In the genomic region with DNA sequence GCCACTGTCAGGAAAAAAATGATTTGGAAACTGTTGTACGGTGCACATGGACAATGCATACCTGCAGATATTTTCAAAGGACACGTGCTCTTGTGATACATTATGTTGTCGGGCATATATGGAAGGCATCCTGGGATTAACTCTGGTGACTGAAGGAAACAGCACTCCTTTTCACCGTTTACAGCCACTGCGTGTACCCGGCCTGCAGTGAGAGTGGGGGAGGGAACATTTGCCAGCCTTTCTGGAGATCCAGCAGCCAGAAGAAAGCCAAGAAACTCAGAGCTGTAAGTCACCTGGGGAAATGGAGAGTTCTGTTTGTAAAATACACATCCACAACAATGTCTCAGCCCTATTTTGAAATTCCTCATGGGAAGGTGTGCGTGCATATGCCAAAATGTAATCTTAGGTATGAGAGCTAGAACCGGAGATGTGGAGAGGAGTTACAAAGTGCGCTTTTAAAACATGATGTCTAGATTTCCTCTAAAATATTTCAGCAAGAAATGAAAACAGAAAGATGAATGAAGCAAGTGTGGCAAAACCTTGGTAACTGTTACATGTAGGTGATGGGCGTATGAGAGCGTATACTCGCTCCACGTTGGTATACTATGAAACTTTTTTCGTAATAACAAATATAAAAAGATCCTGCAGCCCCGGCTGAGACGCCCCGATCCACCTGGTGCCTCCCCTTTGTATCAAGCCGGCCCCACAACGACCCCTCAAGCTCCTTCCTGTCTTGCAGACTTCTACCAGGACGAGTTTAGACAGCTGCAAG, we compare ENCODE assay signal across 15 cellular contexts. TPM values are rescaled to one million over a fixed set of nuclear protein-coding genes. Genes with fewer than 3 reads are reported as not detected.
DNase-seq lines count a peak whose midpoint lies in the region; ATAC-seq and TF ChIP-seq lines count a peak whose summit lies in the region.
"Had no signal": no experiment of that assay in that cellular context is flagged by ENCODE, and none has a peak within 500 bp of the region (broad histone marks: within the 10 kb centered on the region; RNA-seq: fewer than 3 reads in every experiment).

No MANE protein-coding gene starts in this region.

- H2AK5ac ChIP-seq in H9 (ENCODE audit: insufficient read length, low read length) = no peak overlapping the region

- peak overlapping the region; percentile 26 for H3K27ac Mint-ChIP-seq in activated CD8-positive, alpha-beta T cell treated with anti-CD3 and anti-CD28 coated beads, Interleukin-2, amount 10 ng/mL, durations not matched to agents 7 days and 5 days
- H3K27ac Mint-ChIP-seq in activated CD8-positive, alpha-beta T cell treated with anti-CD3 and anti-CD28 coated beads for 36 hours = no peak overlapping the region
- H3K27ac Mint-ChIP-seq in H9 (no peak overlapping the region), endodermal cell (no peak overlapping the region), osteocyte (ENCODE audit: unreplicated experiment) (no peak overlapping the region)

- no peak overlapping the region for H2BK20ac ChIP-seq in H9 (ENCODE audit: low read depth, low read length, poor library complexity, severe bottlenecking)

- no peak overlapping the region for H3K14ac ChIP-seq in H9 (ENCODE audit: insufficient read depth, low read length)

- H3K56ac ChIP-seq in H9 (ENCODE audit: insufficient read length, low read depth, low read length) = no peak overlapping the region

- no peak for DNase-seq in activated CD8-positive, alpha-beta T cell treated with anti-CD3 and anti-CD28 coated beads, Interleukin-2, amount 10 ng/mL, durations not matched to agents 7 days and 5 days
- no peak for DNase-seq in activated CD8-positive, alpha-beta T cell treated with anti-CD3 and anti-CD28 coated beads for 36 hours
- DNase-seq in H9 = no peak
- no peak for DNase-seq in endodermal cell
- DNase-seq in osteocyte (ENCODE audit: extremely low spot score, unreplicated experiment) = peak; percentile 40
- DNase-seq in NCI-H226 = no peak
- no peak for DNase-seq in GOT3 (lab: John Stamatoyannopoulos, UW)
- DNase-seq in testis = no peak
- DNase-seq: colonic mucosa, IMR-90, NCI-H446 treated with DMSO at 0.1 percent for 48 hours, PC-3 had no signal

- H3K27me3 Mint-ChIP-seq in activated CD8-positive, alpha-beta T cell treated with anti-CD3 and anti-CD28 coated beads, Interleukin-2, amount 10 ng/mL, durations not matched to agents 7 days and 5 days (ENCODE audit: low read depth) = peaks cover 69% of the 10 kb centered on the region
- peaks cover 68% of the 10 kb centered on the region for H3K27me3 Mint-ChIP-seq in activated CD8-positive, alpha-beta T cell treated with anti-CD3 and anti-CD28 coated beads for 36 hours
- peaks cover 99% of the 10 kb centered on the region for H3K27me3 Mint-ChIP-seq in H9 (ENCODE audit: low read depth)
- peaks cover 99% of the 10 kb centered on the region for H3K27me3 Mint-ChIP-seq in endodermal cell (ENCODE audit: insufficient read depth)
- peaks cover 78% of the 10 kb centered on the region for H3K27me3 Mint-ChIP-seq in osteocyte (ENCODE audit: unreplicated experiment)

- peak overlapping the region; percentile 27 for H3K4me3 Mint-ChIP-seq in activated CD8-positive, alpha-beta T cell treated with anti-CD3 and anti-CD28 coated beads, Interleukin-2, amount 10 ng/mL, durations not matched to agents 7 days and 5 days
- no peak overlapping the region for H3K4me3 Mint-ChIP-seq in activated CD8-positive, alpha-beta T cell treated with anti-CD3 and anti-CD28 coated beads for 36 hours
- peak overlapping the region in 1 of 2 experiments; percentile 72; a peak in 3 of 5 replicates for H3K4me3 Mint-ChIP-seq in H9
- H3K4me3 Mint-ChIP-seq in endodermal cell = peak overlapping the region; percentile 44
- H3K4me3 Mint-ChIP-seq in osteocyte (ENCODE audit: unreplicated experiment) = peak overlapping the region; percentile 11

- POLR2A ChIA-PET in activated CD8-positive, alpha-beta T cell treated with anti-CD3 and anti-CD28 coated beads, Interleukin-2, amount 10 ng/mL, durations not matched to agents 7 days and 5 days (lab: Charles Lee) = no interaction called here
- POLR2A ChIA-PET in activated CD8-positive, alpha-beta T cell treated with anti-CD3 and anti-CD28 coated beads for 36 hours (lab: Charles Lee) = interaction anchor here (0.7 kb wide), 1 partner anchor 48 kb away, joined by 3 read pairs; no protein-coding TSS in a partner anchor

- H2AFZ ChIP-seq in H9 (ENCODE audit: low read length) = no peak overlapping the region

- H3K27me3 ChIP-seq in H9 (ENCODE audit: insufficient read depth, low read length) = peaks cover 84% of the 10 kb centered on the region
- peaks cover 100% of the 10 kb centered on the region for H3K27me3 ChIP-seq in endodermal cell (ENCODE audit: control insufficient read depth, insufficient read depth, low read length, poor library complexity, severe bottlenecking)
- H3K27me3 ChIP-seq in testis = no peaks in the 10 kb centered on the region

- ATAC-seq in activated CD8-positive, alpha-beta T cell treated with anti-CD3 and anti-CD28 coated beads, Interleukin-2, amount 10 ng/mL, durations not matched to agents 7 days and 5 days = no peak
- no peak for ATAC-seq in activated CD8-positive, alpha-beta T cell treated with anti-CD3 and anti-CD28 coated beads for 36 hours

- H3K4me1 Mint-ChIP-seq in activated CD8-positive, alpha-beta T cell treated with anti-CD3 and anti-CD28 coated beads, Interleukin-2, amount 10 ng/mL, durations not matched to agents 7 days and 5 days (ENCODE audit: low read depth) = peaks cover 27% of the 10 kb centered on the region
- peaks cover 28% of the 10 kb centered on the region for H3K4me1 Mint-ChIP-seq in activated CD8-positive, alpha-beta T cell treated with anti-CD3 and anti-CD28 coated beads for 36 hours (ENCODE audit: low read depth)
- peaks cover 23 to 30% of the 10 kb centered on the region in 2 experiments for H3K4me1 Mint-ChIP-seq in H9
- H3K4me1 Mint-ChIP-seq in endodermal cell = peaks cover 14% of the 10 kb centered on the region
- peaks cover 22% of the 10 kb centered on the region for H3K4me1 Mint-ChIP-seq in osteocyte (ENCODE audit: unreplicated experiment)

- no peak for TF ChIP-seq CTCF in activated CD8-positive, alpha-beta T cell treated with anti-CD3 and anti-CD28 coated beads for 36 hours (IDR thresholded peaks at IDR 0.05)
- TF ChIP-seq CTCF in H9 (conservative IDR thresholded peaks at IDR 0.05) (no peak), endodermal cell (conservative IDR thresholded peaks at IDR 0.05) (no peak), osteocyte (IDR thresholded peaks at IDR 0.05) (no peak), testis (IDR thresholded peaks at IDR 0.05) (no peak)

- H3K27ac ChIP-seq in H9 (ENCODE audit: insufficient read length, low read depth, low read length) (no peak overlapping the region), endodermal cell (ENCODE audit: low read depth, low read length) (no peak overlapping the region), testis (no peak overlapping the region)
- H3K27ac ChIP-seq: colonic mucosa, ovary had no signal

- peaks cover 12% of the 10 kb centered on the region for H3K23me2 ChIP-seq in H9 (ENCODE audit: insufficient read length, low read depth, low read length, poor library complexity, severe bottlenecking)

- H3K4me2 ChIP-seq in H9 (ENCODE audit: insufficient read depth, insufficient read length, low read length) = peak overlapping the region; percentile 42

- no peaks in the 10 kb centered on the region for H3K79me1 ChIP-seq in H9 (ENCODE audit: insufficient read depth, low read depth, low read length, poor library complexity, severe bottlenecking)

- H3K9me3 ChIP-seq in H9 (ENCODE audit: control insufficient read depth, low read depth, low read length) (no peaks in the 10 kb centered on the region), endodermal cell (ENCODE audit: control insufficient read depth, low read length) (no peaks in the 10 kb centered on the region), testis (no peaks in the 10 kb centered on the region)
- H3K9me3 ChIP-seq: colonic mucosa, ovary had no signal

- H3K4me1 ChIP-seq in H9 (ENCODE audit: insufficient read depth, low read length) (no peaks in the 10 kb centered on the region), endodermal cell (ENCODE audit: control insufficient read depth, insufficient read depth, low read length) (no peaks in the 10 kb centered on the region), testis (peaks cover 17% of the 10 kb centered on the region)

- H2BK15ac ChIP-seq in H9 (ENCODE audit: low read depth, low read length) = no peak overlapping the region

- H3K36me3 Mint-ChIP-seq in activated CD8-positive, alpha-beta T cell treated with anti-CD3 and anti-CD28 coated beads, Interleukin-2, amount 10 ng/mL, durations not matched to agents 7 days and 5 days (ENCODE audit: low read depth) = no peaks in the 10 kb centered on the region
- H3K36me3 Mint-ChIP-seq in activated CD8-positive, alpha-beta T cell treated with anti-CD3 and anti-CD28 coated beads for 36 hours (ENCODE audit: low read depth) = no peaks in the 10 kb centered on the region
- H3K36me3 Mint-ChIP-seq in H9 (ENCODE audit: insufficient read depth in 1 of 3, low read depth in 3 of 3) = no peaks in the 10 kb centered on the region
- no peaks in the 10 kb centered on the region for H3K36me3 Mint-ChIP-seq in endodermal cell (ENCODE audit: low read depth)
- H3K36me3 Mint-ChIP-seq in osteocyte (ENCODE audit: unreplicated experiment) = peaks cover 4% of the 10 kb centered on the region

- H3K18ac ChIP-seq in H9 (ENCODE audit: insufficient read length, low read depth, low read length) = no peak overlapping the region

- no peaks in the 10 kb centered on the region for H4K20me1 ChIP-seq in H9 (ENCODE audit: control insufficient read depth, insufficient read depth, insufficient read length)

- no peak overlapping the region for H4K5ac ChIP-seq in H9 (ENCODE audit: insufficient read length, low read depth, low read length)

- no peak overlapping the region for H3K4me3 ChIP-seq in endodermal cell (ENCODE audit: low read length)
- H3K4me3 ChIP-seq in testis = no peak overlapping the region
- H3K4me3 ChIP-seq: colonic mucosa, lung had no signal

- WGBS in H9 (ENCODE audit: extremely low coverage, insufficient read length, low lambda C conversion rate) = no CpG with 5 or more reads among the region's 20 CpGs
- whole genome bisulfite sequencing in endodermal cell (ENCODE audit: insufficient coverage in 1 of 2, insufficient read length in 1 of 2), 2 experiments = 4 to 8% methylated on average over 9 to 20 of the region's 20 CpGs
- WGBS in testis, 2 donors = 10 to 15% methylated on average over 20 of the region's 20 CpGs

- H2BK5ac ChIP-seq in H9 (ENCODE audit: insufficient read length, low read length) = no peak overlapping the region

- TF ChIP-seq POLR2A in testis (IDR thresholded peaks at IDR 0.05) = no peak

- H3K9ac ChIP-seq in H9 (ENCODE audit: extremely low read depth, insufficient read length, low read length) (no peak overlapping the region), endodermal cell (ENCODE audit: extremely low read depth, low read length, poor library complexity, severe bottlenecking) (no peak overlapping the region)

- H3K4ac ChIP-seq in H9 (ENCODE audit: low read depth, low read length) = no peak overlapping the region

- H3K36me3 ChIP-seq in endodermal cell (ENCODE audit: control insufficient read depth, insufficient read depth, low read length) (no peaks in the 10 kb centered on the region), testis (ENCODE audit: low read depth, missing control alignments) (no peaks in the 10 kb centered on the region)
- H3K36me3 ChIP-seq: colonic mucosa, ovary had no signal

- H4K91ac ChIP-seq in H9 (ENCODE audit: insufficient read length, low read depth, low read length) = no peak overlapping the region

- H3T11ph ChIP-seq in H9 (ENCODE audit: low read length) = no peak overlapping the region

- CTCF ChIA-PET in activated CD8-positive, alpha-beta T cell treated with anti-CD3 and anti-CD28 coated beads, Interleukin-2, amount 10 ng/mL, durations not matched to agents 7 days and 5 days (lab: Charles Lee) = interaction anchor here (0.7 to 1.4 kb wide), 6 partner anchors 8 to 788 kb away, joined by 3 to 7 read pairs (median 6); no protein-coding TSS in a partner anchor
- CTCF ChIA-PET in activated CD8-positive, alpha-beta T cell treated with anti-CD3 and anti-CD28 coated beads for 36 hours (lab: Charles Lee) = interaction anchor here (0.6 to 2.7 kb wide), 12 partner anchors 10 to 788 kb away, joined by 3 to 10 read pairs (median 4); a partner anchor contains a TSS

- no peak overlapping the region for H2BK120ac ChIP-seq in H9 (ENCODE audit: low read depth, low read length, poor library complexity, severe bottlenecking)

- H3K23ac ChIP-seq in H9 (ENCODE audit: insufficient read length, low read depth, low read length) = no peak overlapping the region

- H3K9me3 Mint-ChIP-seq in activated CD8-positive, alpha-beta T cell treated with anti-CD3 and anti-CD28 coated beads, Interleukin-2, amount 10 ng/mL, durations not matched to agents 7 days and 5 days (ENCODE audit: insufficient read depth) = no peaks in the 10 kb centered on the region
- H3K9me3 Mint-ChIP-seq in activated CD8-positive, alpha-beta T cell treated with anti-CD3 and anti-CD28 coated beads for 36 hours = no peaks in the 10 kb centered on the region
- H3K9me3 Mint-ChIP-seq in H9 = peaks cover 5 to 7% of the 10 kb centered on the region in 2 experiments; a peak in 3 of 5 replicates
- no peaks in the 10 kb centered on the region for H3K9me3 Mint-ChIP-seq in endodermal cell
- H3K9me3 Mint-ChIP-seq in osteocyte (ENCODE audit: unreplicated experiment) = no peaks in the 10 kb centered on the region

- no peak overlapping the region for H2BK12ac ChIP-seq in H9 (ENCODE audit: insufficient read length, low read depth, low read length)

- no peaks in the 10 kb centered on the region for H3K79me2 ChIP-seq in H9 (ENCODE audit: insufficient read depth, low read length)

- no peak overlapping the region for H4K8ac ChIP-seq in H9 (replicated peaks; ENCODE audit: insufficient read length, low read depth, low read length)

- intact Hi-C loops in activated CD8-positive, alpha-beta T cell treated with anti-CD3 and anti-CD28 coated beads for 36 hours (cut with micrococcal nuclease) = no loop called here
- intact Hi-C loops in testis (cut with DNase I; ENCODE audit: low total_unique reads) = loop anchor here (5.0 kb wide), 1 partner anchor 584 kb away; no protein-coding TSS in a partner anchor

RNA-seq across cellular contexts. Expression of a gene that starts 8.6 kb away (rescaled TPM):
- total RNA-seq in activated CD8-positive, alpha-beta T cell treated with anti-CD3 and anti-CD28 coated beads, Interleukin-2, amount 10 ng/mL, durations not matched to agents 7 days and 5 days = not detected
- not detected for total RNA-seq in activated CD8-positive, alpha-beta T cell treated with anti-CD3 and anti-CD28 coated beads for 36 hours
- not detected in 2 replicates for total RNA-seq in H9 (2021)
- under 1 TPM in 1 of 2 donors, not detected in 1; 0.11 TPM for total RNA-seq in endodermal cell
- polyA plus RNA-seq in endodermal cell (2013, experiment 1 of 2) = 0.43 TPM
- 0.46 TPM for polyA plus RNA-seq in endodermal cell (2013, experiment 2 of 2)
- total RNA-seq in osteocyte = 1.5 and 1.8 TPM in 2 replicates
- total RNA-seq in testis = 1 to 10 TPM; 3.3 to 4.7 TPM
- polyA plus RNA-seq in testis (ENCODE audit: insufficient read depth, low read depth, low replicate concordance) = 1.2 TPM
- total RNA-seq: PC-3; T-helper 1 cell treated with Interleukin-12 subunit alpha and Interleukin-12 subunit beta and Interleukin-4 antibody, amounts not matched to agents 30 ng/mL and 1 ng/mL, for 36 hours had no signal
